ENCODE assay signal across 8 cellular contexts in the genomic region with DNA sequence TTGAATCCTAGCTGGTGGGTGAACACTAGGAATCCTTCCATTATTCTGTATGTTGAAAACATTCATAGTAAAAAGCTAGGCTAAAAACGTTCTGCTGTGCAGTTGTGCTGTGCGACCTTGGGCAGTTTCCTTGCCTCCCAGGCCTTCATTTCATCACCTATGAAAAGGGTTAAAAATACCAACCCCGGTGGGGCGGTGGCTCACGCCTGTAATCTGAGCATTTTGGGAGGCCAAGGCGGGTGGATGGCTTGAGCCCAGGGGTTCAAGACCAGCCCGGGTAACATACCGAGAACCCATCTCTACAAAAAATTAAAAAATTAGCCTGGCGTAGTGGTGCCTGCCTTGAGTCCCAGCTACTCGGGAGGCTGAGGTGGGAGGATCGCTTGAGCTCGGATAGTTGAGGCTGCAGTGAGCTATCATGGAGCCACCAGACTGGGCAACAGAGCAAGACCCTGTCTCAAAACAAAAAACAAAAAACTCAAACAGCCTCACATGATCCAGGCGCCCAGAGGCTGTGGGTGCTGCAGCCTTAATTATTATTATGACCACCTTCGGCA. TPM values are rescaled to one million over a fixed set of nuclear protein-coding genes. Genes with fewer than 3 reads are reported as not detected.
DNase-seq lines count a peak whose midpoint lies in the region; ATAC-seq and TF ChIP-seq lines count a peak whose summit lies in the region.

No MANE protein-coding gene starts in this region.

- no peak for ATAC-seq in activated naive CD8-positive, alpha-beta T cell treated with anti-CD3 and anti-CD28 coated beads, Interleukin-2, amount 50 U/mL, for 24 hours

- WGBS in lower leg skin, 2 donors, result 65 to 70% methylated on average over 14 of the region's 14 CpGs

- TF ChIP-seq CTCF in lower leg skin (IDR thresholded peaks at IDR 0.05), result no peak
- TF ChIP-seq CTCF in tibial artery (IDR thresholded peaks at IDR 0.05), result no peak

- no peak for DNase-seq in activated T-cell treated with anti-CD3 and anti-CD28 coated beads, Interleukin-2, amount 50 U/mL, for 24 hours
- DNase-seq in activated T-cell treated with anti-CD3 and anti-CD28 coated beads, Interleukin-2, amount 50 U/mL, for 48 hours, result no peak
- no peak for DNase-seq in activated naive CD8-positive, alpha-beta T cell treated with anti-CD3 and anti-CD28 coated beads, Interleukin-2, amount 50 U/mL, for 24 hours
- DNase-seq in lower leg skin (ENCODE audit: low spot score in 2 of 2) (no peak), tibial artery (no peak), COR-L47 (lab: John Stamatoyannopoulos, UW) (no peak), amniotic stem cell (lab: John Stamatoyannopoulos, UW) (no peak)
- DNase-seq in effector CD4-positive, alpha-beta T cell, result no peak

- peak overlapping the region; percentile 29 for H3K4me3 ChIP-seq in lower leg skin (ENCODE audit: low read depth, poor library complexity, severe bottlenecking)
- peak overlapping the region; percentile 57 to 61 for H3K4me3 ChIP-seq in tibial artery

- no peak for TF ChIP-seq POLR2A in lower leg skin (IDR thresholded peaks at IDR 0.05)

- H3K27me3 Mint-ChIP-seq in activated T-cell treated with anti-CD3 and anti-CD28 coated beads, Interleukin-2, amount 50 U/mL, for 24 hours, result no peaks in the 10 kb centered on the region
- H3K27me3 Mint-ChIP-seq in activated naive CD8-positive, alpha-beta T cell treated with anti-CD3 and anti-CD28 coated beads, Interleukin-2, amount 50 U/mL, for 24 hours, result no peaks in the 10 kb centered on the region

- peaks cover 0 to 38% (median 26%) of the 10 kb centered on the region in 4 donors for H3K4me1 ChIP-seq in tibial artery

- no peaks in the 10 kb centered on the region for H3K36me3 ChIP-seq in tibial artery

- peak overlapping the region; percentile 39 to 61 for H3K27ac ChIP-seq in tibial artery

- intact Hi-C loops in lower leg skin (cut with DNase I; ENCODE audit: low total_unique reads) (no loop called here), tibial artery (cut with DNase I; ENCODE audit: low total_unique reads) (loop anchor here (5.0 kb wide), 1 partner anchor 288 kb away; no protein-coding TSS in a partner anchor)

- H3K4me3 Mint-ChIP-seq in activated T-cell treated with anti-CD3 and anti-CD28 coated beads, Interleukin-2, amount 50 U/mL, for 24 hours, result peak overlapping the region; percentile 90
- peak overlapping the region; percentile 99 for H3K4me3 Mint-ChIP-seq in activated naive CD8-positive, alpha-beta T cell treated with anti-CD3 and anti-CD28 coated beads, Interleukin-2, amount 50 U/mL, for 24 hours

- no peaks in the 10 kb centered on the region for H3K9me3 Mint-ChIP-seq in activated T-cell treated with anti-CD3 and anti-CD28 coated beads, Interleukin-2, amount 50 U/mL, for 24 hours
- H3K9me3 Mint-ChIP-seq in activated naive CD8-positive, alpha-beta T cell treated with anti-CD3 and anti-CD28 coated beads, Interleukin-2, amount 50 U/mL, for 24 hours, result no peaks in the 10 kb centered on the region

- H3K27ac Mint-ChIP-seq in activated T-cell treated with anti-CD3 and anti-CD28 coated beads, Interleukin-2, amount 50 U/mL, for 24 hours, result peak overlapping the region; percentile 97
- peak overlapping the region; percentile 98 for H3K27ac Mint-ChIP-seq in activated naive CD8-positive, alpha-beta T cell treated with anti-CD3 and anti-CD28 coated beads, Interleukin-2, amount 50 U/mL, for 24 hours

- H3K9me3 ChIP-seq in tibial artery, result no peaks in the 10 kb centered on the region

- H3K27me3 ChIP-seq in tibial artery, result peaks cover 0 to 19% of the 10 kb centered on the region in 2 donors

- peaks cover 24% of the 10 kb centered on the region for H3K4me1 Mint-ChIP-seq in activated T-cell treated with anti-CD3 and anti-CD28 coated beads, Interleukin-2, amount 50 U/mL, for 24 hours (ENCODE audit: low read depth)
- peaks cover 38% of the 10 kb centered on the region for H3K4me1 Mint-ChIP-seq in activated naive CD8-positive, alpha-beta T cell treated with anti-CD3 and anti-CD28 coated beads, Interleukin-2, amount 50 U/mL, for 24 hours

- peaks cover 37% of the 10 kb centered on the region for H3K36me3 Mint-ChIP-seq in activated T-cell treated with anti-CD3 and anti-CD28 coated beads, Interleukin-2, amount 50 U/mL, for 24 hours (ENCODE audit: low read depth)
- peaks cover 29% of the 10 kb centered on the region for H3K36me3 Mint-ChIP-seq in activated naive CD8-positive, alpha-beta T cell treated with anti-CD3 and anti-CD28 coated beads, Interleukin-2, amount 50 U/mL, for 24 hours (ENCODE audit: low read depth)

RNA-seq across cellular contexts. Expression of a gene that starts 2.9 kb away (rescaled TPM):
- total RNA-seq in lower leg skin, result 1 to 10 TPM in 3 of 4 donors, under 1 TPM in 1; 0.99 to 9.5 (median 1.8) TPM

RNA-seq across cellular contexts. Expression of a gene that starts 39.5 kb away (rescaled TPM):
- total RNA-seq in lower leg skin, result under 1 TPM in 3 of 4 donors, not detected in 1; 0.25 to 0.98 (median 0.62) TPM
